1 cellular context compared by ENCODE assay signal in genomic region chr22:20495861-20496681, GRCh38.
A peak's percentile ranks its signal among the peaks of the same experiment; 100 is the strongest.
TF ChIP-seq lines count a peak whose summit lies in the region.

No MANE protein-coding gene starts in this region.

TF ChIP-seq in HepG2, 621 proteins besides CTCF, POLR2A, EP300 and RAD21 (continues in another document):
- TF ChIP-seq ZNF484 (CRISPR knock-in tag; IDR thresholded peaks at IDR 0.05; ENCODE audit: borderline replicate concordance, low read depth) (no peak), ZNF326 (CRISPR knock-in tag; IDR thresholded peaks at IDR 0.05; ENCODE audit: borderline replicate concordance) (no peak), POLR2G (IDR thresholded peaks at IDR 0.05; ENCODE audit: low read depth, low read length) (peak; percentile 80; the same call in 1 of the 2 replicates), ZNF768 (CRISPR knock-in tag; IDR thresholded peaks at IDR 0.05) (peak; percentile 41; the same call in 1 of the 2 replicates), MXD4 (CRISPR knock-in tag; IDR thresholded peaks at IDR 0.05) (peak; percentile 71), ZNF850 (CRISPR knock-in tag; conservative IDR thresholded peaks at IDR 0.05) (no peak), FOXP1 (IDR thresholded peaks at IDR 0.05) (peak; percentile 10; the same call in 1 of the 2 replicates), FOXP1 (CRISPR knock-in tag; IDR thresholded peaks at IDR 0.05) (no peak), DR1 (CRISPR knock-in tag; IDR thresholded peaks at IDR 0.05) (no peak), CHD4 (IDR thresholded peaks at IDR 0.05; ENCODE audit: borderline replicate concordance, low read length) (no peak), EZH2 (conservative IDR thresholded peaks at IDR 0.05; ENCODE audit: low read depth, low read length) (no peak), HNRNPK (IDR thresholded peaks at IDR 0.05; ENCODE audit: low read depth, low read length, poor library complexity, severe bottlenecking) (peak; percentile 75), ZSCAN25 (CRISPR knock-in tag; IDR thresholded peaks at IDR 0.05) (peak; percentile 67; the same call in 1 of the 2 replicates), SNAPC2 (CRISPR knock-in tag; IDR thresholded peaks at IDR 0.05) (no peak), ZNF280B (CRISPR knock-in tag; IDR thresholded peaks at IDR 0.05; ENCODE audit: borderline replicate concordance) (no peak), KLF13 (CRISPR knock-in tag; IDR thresholded peaks at IDR 0.05) (no peak), SIN3B (IDR thresholded peaks at IDR 0.05; ENCODE audit: low read length) (no peak), ARNTL (CRISPR knock-in tag; IDR thresholded peaks at IDR 0.05) (peak; percentile 44; the same call in 1 of the 2 replicates), UBTF (CRISPR knock-in tag; IDR thresholded peaks at IDR 0.05) (peak; percentile 20; the same call in 1 of the 2 replicates), ZNF256 (CRISPR knock-in tag; conservative IDR thresholded peaks at IDR 0.05) (no peak), MYC (CRISPR knock-in tag; IDR thresholded peaks at IDR 0.05; ENCODE audit: borderline replicate concordance) (peak; percentile 72; the same call in 1 of the 2 replicates), ZNF589 (CRISPR knock-in tag; conservative IDR thresholded peaks at IDR 0.05) (no peak), ZNF724P (CRISPR knock-in tag; IDR thresholded peaks at IDR 0.05; ENCODE audit: borderline replicate concordance) (no peak), CREB3 (CRISPR knock-in tag; IDR thresholded peaks at IDR 0.05) (no peak), AGO2 (optimal IDR thresholded peaks at IDR 0.05; ENCODE audit: low read depth, low read length) (no peak), GMEB1 (CRISPR knock-in tag; IDR thresholded peaks at IDR 0.05; ENCODE audit: borderline replicate concordance) (no peak), TFAP4 (IDR thresholded peaks at IDR 0.05; ENCODE audit: borderline replicate concordance, low read depth) (no peak), ZNF83 (CRISPR knock-in tag; IDR thresholded peaks at IDR 0.05; ENCODE audit: borderline replicate concordance) (no peak), ZNF839 (CRISPR knock-in tag; IDR thresholded peaks at IDR 0.05; ENCODE audit: borderline replicate concordance) (no peak)
- TF ChIP-seq, protein P1, sequence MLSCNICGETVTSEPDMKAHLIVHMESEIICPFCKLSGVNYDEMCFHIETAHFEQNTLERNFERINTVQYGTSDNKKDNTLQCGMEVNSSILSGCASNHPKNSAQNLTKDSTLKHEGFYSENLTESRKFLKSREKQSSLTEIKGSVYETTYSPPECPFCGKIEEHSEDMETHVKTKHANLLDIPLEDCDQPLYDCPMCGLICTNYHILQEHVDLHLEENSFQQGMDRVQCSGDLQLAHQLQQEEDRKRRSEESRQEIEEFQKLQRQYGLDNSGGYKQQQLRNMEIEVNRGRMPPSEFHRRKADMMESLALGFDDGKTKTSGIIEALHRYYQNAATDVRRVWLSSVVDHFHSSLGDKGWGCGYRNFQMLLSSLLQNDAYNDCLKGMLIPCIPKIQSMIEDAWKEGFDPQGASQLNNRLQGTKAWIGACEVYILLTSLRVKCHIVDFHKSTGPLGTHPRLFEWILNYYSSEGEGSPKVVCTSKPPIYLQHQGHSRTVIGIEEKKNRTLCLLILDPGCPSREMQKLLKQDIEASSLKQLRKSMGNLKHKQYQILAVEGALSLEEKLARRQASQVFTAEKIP (CRISPR knock-in tag; IDR thresholded peaks at IDR 0.05; ENCODE audit: borderline replicate concordance), result no peak
- TF ChIP-seq, protein P2, sequence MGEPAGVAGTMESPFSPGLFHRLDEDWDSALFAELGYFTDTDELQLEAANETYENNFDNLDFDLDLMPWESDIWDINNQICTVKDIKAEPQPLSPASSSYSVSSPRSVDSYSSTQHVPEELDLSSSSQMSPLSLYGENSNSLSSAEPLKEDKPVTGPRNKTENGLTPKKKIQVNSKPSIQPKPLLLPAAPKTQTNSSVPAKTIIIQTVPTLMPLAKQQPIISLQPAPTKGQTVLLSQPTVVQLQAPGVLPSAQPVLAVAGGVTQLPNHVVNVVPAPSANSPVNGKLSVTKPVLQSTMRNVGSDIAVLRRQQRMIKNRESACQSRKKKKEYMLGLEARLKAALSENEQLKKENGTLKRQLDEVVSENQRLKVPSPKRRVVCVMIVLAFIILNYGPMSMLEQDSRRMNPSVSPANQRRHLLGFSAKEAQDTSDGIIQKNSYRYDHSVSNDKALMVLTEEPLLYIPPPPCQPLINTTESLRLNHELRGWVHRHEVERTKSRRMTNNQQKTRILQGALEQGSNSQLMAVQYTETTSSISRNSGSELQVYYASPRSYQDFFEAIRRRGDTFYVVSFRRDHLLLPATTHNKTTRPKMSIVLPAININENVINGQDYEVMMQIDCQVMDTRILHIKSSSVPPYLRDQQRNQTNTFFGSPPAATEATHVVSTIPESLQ (CRISPR knock-in tag; conservative IDR thresholded peaks at IDR 0.05), result no peak
- TF ChIP-seq, protein P3, sequence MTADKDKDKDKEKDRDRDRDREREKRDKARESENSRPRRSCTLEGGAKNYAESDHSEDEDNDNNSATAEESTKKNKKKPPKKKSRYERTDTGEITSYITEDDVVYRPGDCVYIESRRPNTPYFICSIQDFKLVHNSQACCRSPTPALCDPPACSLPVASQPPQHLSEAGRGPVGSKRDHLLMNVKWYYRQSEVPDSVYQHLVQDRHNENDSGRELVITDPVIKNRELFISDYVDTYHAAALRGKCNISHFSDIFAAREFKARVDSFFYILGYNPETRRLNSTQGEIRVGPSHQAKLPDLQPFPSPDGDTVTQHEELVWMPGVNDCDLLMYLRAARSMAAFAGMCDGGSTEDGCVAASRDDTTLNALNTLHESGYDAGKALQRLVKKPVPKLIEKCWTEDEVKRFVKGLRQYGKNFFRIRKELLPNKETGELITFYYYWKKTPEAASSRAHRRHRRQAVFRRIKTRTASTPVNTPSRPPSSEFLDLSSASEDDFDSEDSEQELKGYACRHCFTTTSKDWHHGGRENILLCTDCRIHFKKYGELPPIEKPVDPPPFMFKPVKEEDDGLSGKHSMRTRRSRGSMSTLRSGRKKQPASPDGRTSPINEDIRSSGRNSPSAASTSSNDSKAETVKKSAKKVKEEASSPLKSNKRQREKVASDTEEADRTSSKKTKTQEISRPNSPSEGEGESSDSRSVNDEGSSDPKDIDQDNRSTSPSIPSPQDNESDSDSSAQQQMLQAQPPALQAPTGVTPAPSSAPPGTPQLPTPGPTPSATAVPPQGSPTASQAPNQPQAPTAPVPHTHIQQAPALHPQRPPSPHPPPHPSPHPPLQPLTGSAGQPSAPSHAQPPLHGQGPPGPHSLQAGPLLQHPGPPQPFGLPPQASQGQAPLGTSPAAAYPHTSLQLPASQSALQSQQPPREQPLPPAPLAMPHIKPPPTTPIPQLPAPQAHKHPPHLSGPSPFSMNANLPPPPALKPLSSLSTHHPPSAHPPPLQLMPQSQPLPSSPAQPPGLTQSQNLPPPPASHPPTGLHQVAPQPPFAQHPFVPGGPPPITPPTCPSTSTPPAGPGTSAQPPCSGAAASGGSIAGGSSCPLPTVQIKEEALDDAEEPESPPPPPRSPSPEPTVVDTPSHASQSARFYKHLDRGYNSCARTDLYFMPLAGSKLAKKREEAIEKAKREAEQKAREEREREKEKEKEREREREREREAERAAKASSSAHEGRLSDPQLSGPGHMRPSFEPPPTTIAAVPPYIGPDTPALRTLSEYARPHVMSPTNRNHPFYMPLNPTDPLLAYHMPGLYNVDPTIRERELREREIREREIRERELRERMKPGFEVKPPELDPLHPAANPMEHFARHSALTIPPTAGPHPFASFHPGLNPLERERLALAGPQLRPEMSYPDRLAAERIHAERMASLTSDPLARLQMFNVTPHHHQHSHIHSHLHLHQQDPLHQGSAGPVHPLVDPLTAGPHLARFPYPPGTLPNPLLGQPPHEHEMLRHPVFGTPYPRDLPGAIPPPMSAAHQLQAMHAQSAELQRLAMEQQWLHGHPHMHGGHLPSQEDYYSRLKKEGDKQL (CRISPR knock-in tag; IDR thresholded peaks at IDR 0.05; ENCODE audit: low read depth), result no peak
- TF ChIP-seq, protein P4, sequence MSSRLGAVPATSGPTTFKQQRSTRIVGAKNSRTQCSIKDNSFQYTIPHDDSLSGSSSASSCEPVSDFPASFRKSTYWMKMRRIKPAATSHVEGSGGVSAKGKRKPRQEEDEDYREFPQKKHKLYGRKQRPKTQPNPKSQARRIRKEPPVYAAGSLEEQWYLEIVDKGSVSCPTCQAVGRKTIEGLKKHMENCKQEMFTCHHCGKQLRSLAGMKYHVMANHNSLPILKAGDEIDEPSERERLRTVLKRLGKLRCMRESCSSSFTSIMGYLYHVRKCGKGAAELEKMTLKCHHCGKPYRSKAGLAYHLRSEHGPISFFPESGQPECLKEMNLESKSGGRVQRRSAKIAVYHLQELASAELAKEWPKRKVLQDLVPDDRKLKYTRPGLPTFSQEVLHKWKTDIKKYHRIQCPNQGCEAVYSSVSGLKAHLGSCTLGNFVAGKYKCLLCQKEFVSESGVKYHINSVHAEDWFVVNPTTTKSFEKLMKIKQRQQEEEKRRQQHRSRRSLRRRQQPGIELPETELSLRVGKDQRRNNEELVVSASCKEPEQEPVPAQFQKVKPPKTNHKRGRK (CRISPR knock-in tag; IDR thresholded peaks at IDR 0.05), result peak; percentile 99
- TF ChIP-seq, protein P5, sequence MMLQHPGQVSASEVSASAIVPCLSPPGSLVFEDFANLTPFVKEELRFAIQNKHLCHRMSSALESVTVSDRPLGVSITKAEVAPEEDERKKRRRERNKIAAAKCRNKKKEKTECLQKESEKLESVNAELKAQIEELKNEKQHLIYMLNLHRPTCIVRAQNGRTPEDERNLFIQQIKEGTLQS (CRISPR knock-in tag; IDR thresholded peaks at IDR 0.05), result peak; percentile 41; the same call in 1 of the 2 replicates
